In the genomic region with DNA sequence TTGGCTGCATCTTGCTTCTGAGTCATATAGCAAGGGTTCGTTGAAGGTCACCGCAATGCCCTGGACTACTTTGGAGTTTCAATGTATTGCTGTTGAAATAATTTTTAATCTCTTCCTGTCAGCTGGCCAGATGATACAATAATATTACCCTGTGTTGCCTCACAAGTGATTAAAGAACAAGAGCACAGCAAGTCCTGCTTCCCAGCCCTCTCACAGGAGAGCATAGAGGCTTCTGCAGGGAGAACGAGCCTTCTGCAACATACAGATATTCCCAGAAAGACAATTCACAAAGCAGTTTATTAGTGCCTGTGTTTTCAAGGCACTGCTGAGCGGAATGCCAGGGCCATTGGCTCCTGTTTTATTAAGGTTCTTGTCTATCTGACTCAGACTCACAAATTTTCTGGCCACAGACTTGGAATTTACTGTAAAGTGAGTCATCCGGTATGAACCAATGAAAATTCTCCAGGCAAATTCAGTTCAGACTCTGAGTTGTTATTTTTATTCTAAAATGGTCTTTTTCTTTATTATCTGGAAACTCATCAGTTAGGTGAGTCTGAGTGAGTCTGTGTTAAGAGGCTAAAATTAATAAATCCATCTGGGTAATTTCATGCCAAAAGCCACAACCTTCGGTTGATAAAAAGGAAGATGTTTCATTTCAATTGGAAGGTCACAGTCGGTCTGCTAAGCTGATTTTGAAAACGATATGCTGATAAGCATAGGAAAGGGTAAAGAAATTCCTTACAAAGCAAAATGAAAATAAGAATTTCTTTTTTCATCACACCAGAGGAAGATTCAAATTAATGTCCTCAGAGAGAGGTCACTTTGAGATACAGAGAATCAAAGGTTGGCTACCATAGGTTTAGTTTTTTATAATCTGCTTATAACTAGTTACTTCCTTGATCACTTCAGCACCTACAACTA, we compare ENCODE assay signal across 8 cellular contexts.
A peak's percentile ranks its signal among the peaks of the same experiment; 100 is the strongest.
DNase-seq lines count a peak whose midpoint lies in the region; ATAC-seq and TF ChIP-seq lines count a peak whose summit lies in the region.

No MANE protein-coding gene starts in this region.

- TF ChIP-seq CTCF in fibroblast of pulmonary artery (IDR thresholded peaks at IDR 0.05; ENCODE audit: low read length, missing control alignments) (no peak), progenitor cell of endocrine pancreas (IDR thresholded peaks at IDR 0.05; ENCODE audit: unreplicated experiment) (no peak)

- ATAC-seq in GM18870 (IDR thresholded peaks at IDR 0.05; ENCODE audit: unreplicated experiment) (no peak), GM21717 (IDR thresholded peaks at IDR 0.05; ENCODE audit: unreplicated experiment) (no peak), T-helper 17 cell (no peak), HG02678 (IDR thresholded peaks at IDR 0.05; ENCODE audit: unreplicated experiment) (no peak)

- H3K36me3 Mint-ChIP-seq in progenitor cell of endocrine pancreas (ENCODE audit: insufficient read depth): peaks cover 5% of the 10 kb centered on the region
- no peaks in the 10 kb centered on the region for H3K36me3 Mint-ChIP-seq in T-helper 17 cell (ENCODE audit: low read depth)

- peaks cover 8% of the 10 kb centered on the region for H3K9me3 Mint-ChIP-seq in progenitor cell of endocrine pancreas (ENCODE audit: low read depth)

- peak overlapping the region; percentile 54 for H3K4me3 ChIP-seq in fibroblast of pulmonary artery (replicated peaks; ENCODE audit: low read depth, low read length)

- H3K9me3 ChIP-seq in T-helper 17 cell (ENCODE audit: control insufficient read depth, low read length, poor library complexity, severe bottlenecking): no peaks in the 10 kb centered on the region

- DNase-seq in GOT3 (lab: John Stamatoyannopoulos, UW) (peak; percentile 52), SK-MEL-5 (ENCODE audit: low read depth, low spot score) (peak; percentile 85), fibroblast of pulmonary artery (ENCODE audit: low read depth) (peak; percentile 97), progenitor cell of endocrine pancreas (ENCODE audit: low spot score, unreplicated experiment) (no peak), T-helper 17 cell (no peak)

- H3K4me1 Mint-ChIP-seq in progenitor cell of endocrine pancreas (ENCODE audit: low read depth) (peaks cover 24% of the 10 kb centered on the region), T-helper 17 cell (peaks cover 2% of the 10 kb centered on the region)

- in situ Hi-C loops in SK-MEL-5 (cut with HindIII; ENCODE audit: low pct_unique_long_range_greater_than_20kb, low sequenced_read_pairs): loop anchor here (25.0 kb wide), 1 partner anchor 297 kb away; the partner anchor contains the start of gene STXBP5

- H3K4me3 Mint-ChIP-seq in progenitor cell of endocrine pancreas (ENCODE audit: low read depth) (no peak overlapping the region), T-helper 17 cell (no peak overlapping the region)

- H3K27me3 Mint-ChIP-seq in progenitor cell of endocrine pancreas (no peaks in the 10 kb centered on the region), T-helper 17 cell (peaks cover 34% of the 10 kb centered on the region)

- H3K27ac Mint-ChIP-seq in progenitor cell of endocrine pancreas (peak overlapping the region; percentile 88), T-helper 17 cell (no peak overlapping the region)

Comparison
In these comparisons a context has a peak if more than half of its experiments do, and no peak if none do; other contexts are left out.
1. DNase-seq: peak in GOT3 (single experiment), SK-MEL-5 (single experiment) and fibroblast of pulmonary artery (single experiment); none in progenitor cell of endocrine pancreas (single experiment) and T-helper 17 cell (0 of 3).